Comparison of ENCODE assay signal across 34 cellular contexts in genomic region chr7:127021857-127022256, GRCh38.
"Had no signal": no experiment of that assay in that cellular context is flagged by ENCODE, and none has a peak within 500 bp of the region (broad histone marks: within the 10 kb centered on the region; RNA-seq: fewer than 3 reads in every experiment).

No MANE protein-coding gene starts in this region.

- H3K9me3 ChIP-seq: MG63 had no signal

- H3K4me3 ChIP-seq: MG63 had no signal

- H3K36me3 ChIP-seq: MG63 had no signal

- DNase-seq: Karpas-422, Kasumi-1, MG63, MM.1S, MV-4-11, NCI-H1048, NCI-H1092, NCI-H1092 treated with DMSO at 0.1 percent for 48 hours, NCI-H1105, NCI-H1105 treated with DMSO at 0.1 percent for 48 hours, NCI-H1417 treated with DMSO at 0.1 percent for 48 hours, NCI-H1436, NCI-H1436 treated with DMSO at 0.1 percent for 48 hours, NCI-H146, NCI-H1694, NCI-H1694 treated with DMSO at 0.1 percent for 48 hours, NCI-H187, NCI-H187 treated with DMSO at 0.1 percent for 48 hours, NCI-H1930, NCI-H2029, NCI-H2029 treated with DMSO at 0.1 percent for 48 hours, NCI-H2081, NCI-H2081 treated with DMSO at 0.1 percent for 48 hours, NCI-H2107, NCI-H2171, NCI-H2171 treated with DMSO at 0.1 percent for 48 hours, NCI-H2227 treated with DMSO at 0.1 percent for 48 hours, NCI-H226, NCI-H345, NCI-H446, NCI-H446 treated with DMSO at 0.1 percent for 48 hours, NCI-H510A, NCI-H510A treated with DMSO at 0.1 percent for 48 hours had no signal

- H3K27ac ChIP-seq: KMS-11 had no signal
